30 cellular contexts compared by ENCODE assay signal in genomic region chr10:94416896-94417295, GRCh38. TPM values are rescaled to one million over a fixed set of nuclear protein-coding genes. Genes with fewer than 3 reads are reported as not detected.
"Had no signal": no experiment of that assay in that cellular context is flagged by ENCODE, and none has a peak within 500 bp of the region (broad histone marks: within the 10 kb centered on the region; RNA-seq: fewer than 3 reads in every experiment).

No MANE protein-coding gene starts in this region.

- H2AFZ ChIP-seq: parathyroid adenoma had no signal

- H3K4me3 ChIP-seq: body of pancreas, coronary artery, dorsolateral prefrontal cortex, psoas muscle, spleen, thoracic aorta had no signal

- H3K4me3 Mint-ChIP-seq: activated CD4-positive, alpha-beta memory T cell treated with anti-CD3 and anti-CD28 coated beads, Interleukin-2, amount 10 ng/mL, durations not matched to agents 7 days and 5 days; activated CD4-positive, alpha-beta T cell treated with anti-CD3 and anti-CD28 coated beads, Interleukin-2, amount 10 ng/mL, durations not matched to agents 24 days and 14 days; activated T-cell treated with anti-CD3 and anti-CD28 coated beads, Interleukin-2, amount 50 U/mL, for 4 hours; activated T-helper 17 cell treated with anti-CD3 and anti-CD28 coated beads, Interleukin-2, amount 50 U/mL, for 72 hours; immature natural killer cell; memory B cell; naive thymus-derived CD8-positive, alpha-beta T cell; neural crest cell; T-helper 1 cell treated with Interleukin-12 subunit alpha and Interleukin-12 subunit beta and Interleukin-4 antibody, amounts not matched to agents 30 μg/mL and 1 μg/mL, for 36 hours had no signal

- H3K27ac Mint-ChIP-seq: activated CD4-positive, alpha-beta memory T cell treated with anti-CD3 and anti-CD28 coated beads, Interleukin-2, amount 10 ng/mL, durations not matched to agents 7 days and 5 days; activated CD4-positive, alpha-beta T cell treated with anti-CD3 and anti-CD28 coated beads, Interleukin-2, amount 10 ng/mL, durations not matched to agents 24 days and 14 days; activated naive CD4-positive, alpha-beta T cell treated with anti-CD3 and anti-CD28 coated beads, Interleukin-2, amount 50 U/mL, for 72 hours; activated T-helper 17 cell treated with anti-CD3 and anti-CD28 coated beads, Interleukin-2, amount 50 U/mL, for 72 hours; immature natural killer cell; memory B cell; naive thymus-derived CD8-positive, alpha-beta T cell; T-helper 1 cell treated with Interleukin-12 subunit alpha and Interleukin-12 subunit beta and Interleukin-4 antibody, amounts not matched to agents 30 μg/mL and 1 μg/mL, for 36 hours had no signal

- H3K27me3 ChIP-seq: body of pancreas, dorsolateral prefrontal cortex, spleen had no signal

- H3K36me3 ChIP-seq: spleen, thoracic aorta, WERI-Rb-1 had no signal

- DNase-seq: activated CD4-positive, alpha-beta memory T cell treated with anti-CD3 and anti-CD28 coated beads, Interleukin-2, amount 10 ng/mL, durations not matched to agents 7 days and 5 days; activated CD4-positive, alpha-beta T cell treated with anti-CD3 and anti-CD28 coated beads, Interleukin-2, amount 10 ng/mL, durations not matched to agents 24 days and 14 days; activated T-cell treated with anti-CD3 and anti-CD28 coated beads, Interleukin-2, amount 50 U/mL, for 4 hours; body of pancreas; cerebellar nuclear complex; dorsolateral prefrontal cortex; effector memory CD4-positive, alpha-beta T cell; foreskin fibroblast; hypothalamus; immature natural killer cell; kidney; left colon; midbrain; naive thymus-derived CD8-positive, alpha-beta T cell; psoas muscle; right cardiac atrium; spleen; stimulated activated naive CD8-positive, alpha-beta T cell treated with anti-CD3 and anti-CD28 coated beads, Interleukin-15, Interleukin-2, amounts not matched to agents 100 U/mL and 50 U/mL, for 24 hours; SW 1271; T-helper 9 cell; WERI-Rb-1 had no signal

- H3K4me1 Mint-ChIP-seq: activated CD4-positive, alpha-beta memory T cell treated with anti-CD3 and anti-CD28 coated beads, Interleukin-2, amount 10 ng/mL, durations not matched to agents 7 days and 5 days; activated CD4-positive, alpha-beta T cell treated with anti-CD3 and anti-CD28 coated beads, Interleukin-2, amount 10 ng/mL, durations not matched to agents 24 days and 14 days; activated T-helper 17 cell treated with anti-CD3 and anti-CD28 coated beads, Interleukin-2, amount 50 U/mL, for 72 hours; immature natural killer cell; naive thymus-derived CD8-positive, alpha-beta T cell; neural crest cell had no signal

- H3K9me3 ChIP-seq: body of pancreas, psoas muscle, spleen, thoracic aorta had no signal

- H3K27ac ChIP-seq: body of pancreas, coronary artery, psoas muscle, spleen, thoracic aorta, WERI-Rb-1 had no signal

- H3K36me3 Mint-ChIP-seq: activated naive CD4-positive, alpha-beta T cell treated with anti-CD3 and anti-CD28 coated beads, Interleukin-2, amount 50 U/mL, for 72 hours; immature natural killer cell; memory B cell; naive thymus-derived CD8-positive, alpha-beta T cell had no signal

- H3K27me3 Mint-ChIP-seq: memory B cell had no signal

- H3K9me3 Mint-ChIP-seq: activated CD4-positive, alpha-beta memory T cell treated with anti-CD3 and anti-CD28 coated beads, Interleukin-2, amount 10 ng/mL, durations not matched to agents 7 days and 5 days; activated CD4-positive, alpha-beta T cell treated with anti-CD3 and anti-CD28 coated beads, Interleukin-2, amount 10 ng/mL, durations not matched to agents 24 days and 14 days; activated naive CD4-positive, alpha-beta T cell treated with anti-CD3 and anti-CD28 coated beads, Interleukin-2, amount 50 U/mL, for 72 hours; activated T-cell treated with anti-CD3 and anti-CD28 coated beads, Interleukin-2, amount 50 U/mL, for 4 hours; activated T-helper 17 cell treated with anti-CD3 and anti-CD28 coated beads, Interleukin-2, amount 50 U/mL, for 72 hours; memory B cell; neural crest cell; T-helper 1 cell treated with Interleukin-12 subunit alpha and Interleukin-12 subunit beta and Interleukin-4 antibody, amounts not matched to agents 30 μg/mL and 1 μg/mL, for 36 hours had no signal

- ATAC-seq: activated CD4-positive, CD25-positive, alpha-beta regulatory T cell treated with anti-CD3 and anti-CD28 coated beads, Interleukin-2, amount 50 U/mL, for 24 hours; activated naive CD4-positive, alpha-beta T cell treated with anti-CD3 and anti-CD28 coated beads, Interleukin-2, amount 50 U/mL, for 72 hours; activated T-cell treated with anti-CD3 and anti-CD28 coated beads, Interleukin-2, amount 50 U/mL, for 4 hours; activated T-helper 17 cell treated with anti-CD3 and anti-CD28 coated beads, Interleukin-2, amount 50 U/mL, for 72 hours; body of pancreas; left colon; naive thymus-derived CD8-positive, alpha-beta T cell; psoas muscle; right cardiac atrium; stimulated activated naive CD8-positive, alpha-beta T cell treated with anti-CD3 and anti-CD28 coated beads, Interleukin-15, Interleukin-2, amounts not matched to agents 100 U/mL and 50 U/mL, for 24 hours had no signal

RNA-seq across cellular contexts. Expression of gene TBC1D12, which starts 14.6 kb away (rescaled TPM):
- polyA plus RNA-seq: naive thymus-derived CD8-positive, alpha-beta T cell had no signal
